ENCODE assay signal across 19 cellular contexts in genomic region chr18:79884296-79884962, GRCh38.
"Had no signal": no experiment of that assay in that cellular context is flagged by ENCODE, and none has a peak within 500 bp of the region (broad histone marks: within the 10 kb centered on the region; RNA-seq: fewer than 3 reads in every experiment).

No MANE protein-coding gene starts in this region.

- H3K27me3 Mint-ChIP-seq: activated B cell treated with CpG ODN at 0.5 μM for 24 hours; activated CD4-positive, alpha-beta T cell treated with anti-CD3 and anti-CD28 coated beads, Interleukin-2, amount 10 ng/mL, durations not matched to agents 24 days and 14 days; activated naive CD8-positive, alpha-beta T cell; naive B cell; stimulated activated naive B cell treated with anti-CD40 and anti-IgM and Interleukin-4, amounts not matched to agents 10 μg/mL and 1 μg/mL and 100 μg/mL, for 72 hours had no signal

- H3K27me3 ChIP-seq: body of pancreas, foreskin keratinocyte, ovary, tibial nerve had no signal

- H3K4me3 Mint-ChIP-seq: activated B cell treated with CpG ODN at 0.5 μM for 24 hours; activated CD4-positive, alpha-beta T cell treated with anti-CD3 and anti-CD28 coated beads, Interleukin-2, amount 10 ng/mL, durations not matched to agents 24 days and 14 days; activated CD8-positive, alpha-beta T cell treated with anti-CD3 and anti-CD28 coated beads, Interleukin-2, amount 10 ng/mL, durations not matched to agents 7 days and 5 days; activated naive CD8-positive, alpha-beta T cell; naive B cell; neural crest cell; stimulated activated naive B cell treated with anti-CD40 and anti-IgM and Interleukin-4, amounts not matched to agents 10 μg/mL and 1 μg/mL and 100 μg/mL, for 72 hours had no signal

- H3K27ac ChIP-seq: body of pancreas, foreskin keratinocyte, ovary, tibial nerve had no signal

- ATAC-seq: activated CD8-positive, alpha-beta T cell treated with anti-CD3 and anti-CD28 coated beads, Interleukin-2, amount 10 ng/mL, durations not matched to agents 7 days and 5 days; body of pancreas; foreskin keratinocyte; left lobe of liver; sciatic nerve had no signal

- H3K4me3 ChIP-seq: body of pancreas, ovary, tibial nerve had no signal

- H3K4me1 ChIP-seq: body of pancreas, foreskin keratinocyte, tibial nerve had no signal

- H3K36me3 ChIP-seq: ovary, tibial nerve had no signal

- H3K27ac Mint-ChIP-seq: activated B cell treated with CpG ODN at 0.5 μM for 24 hours; activated CD4-positive, alpha-beta T cell treated with anti-CD3 and anti-CD28 coated beads, Interleukin-2, amount 10 ng/mL, durations not matched to agents 24 days and 14 days; activated CD8-positive, alpha-beta T cell treated with anti-CD3 and anti-CD28 coated beads, Interleukin-2, amount 10 ng/mL, durations not matched to agents 7 days and 5 days; activated naive CD8-positive, alpha-beta T cell; naive B cell; stimulated activated naive B cell treated with anti-CD40 and anti-IgM and Interleukin-4, amounts not matched to agents 10 μg/mL and 1 μg/mL and 100 μg/mL, for 72 hours had no signal

- DNase-seq: activated B cell treated with CpG ODN at 0.5 μM for 24 hours; activated CD4-positive, alpha-beta T cell treated with anti-CD3 and anti-CD28 coated beads, Interleukin-2, amount 10 ng/mL, durations not matched to agents 24 days and 14 days; activated CD8-positive, alpha-beta T cell treated with anti-CD3 and anti-CD28 coated beads, Interleukin-2, amount 10 ng/mL, durations not matched to agents 7 days and 5 days; amygdala; foreskin keratinocyte; glutamatergic neuron; hypothalamus; naive B cell; stimulated activated CD4-positive, alpha-beta T cell treated with anti-CD3 and anti-CD28 coated beads, Interleukin-4, amount 100 ng/mL, for 4 hours; stimulated activated naive B cell treated with anti-CD40 and anti-IgM and Interleukin-4, amounts not matched to agents 10 μg/mL and 1 μg/mL and 100 μg/mL, for 72 hours; T-helper 1 cell; T-helper 9 cell had no signal

- H3K4me1 Mint-ChIP-seq: activated B cell treated with CpG ODN at 0.5 μM for 24 hours; activated CD4-positive, alpha-beta T cell treated with anti-CD3 and anti-CD28 coated beads, Interleukin-2, amount 10 ng/mL, durations not matched to agents 24 days and 14 days; neural crest cell; stimulated activated naive B cell treated with anti-CD40 and anti-IgM and Interleukin-4, amounts not matched to agents 10 μg/mL and 1 μg/mL and 100 μg/mL, for 72 hours had no signal
